Comparison of ENCODE assay signal across 29 cellular contexts in genomic region chr6:93369586-93370134, GRCh38. TPM values are rescaled to one million over a fixed set of nuclear protein-coding genes. Genes with fewer than 3 reads are reported as not detected.
"Had no signal": no experiment of that assay in that cellular context is flagged by ENCODE, and none has a peak within 500 bp of the region (broad histone marks: within the 10 kb centered on the region; RNA-seq: fewer than 3 reads in every experiment).

No MANE protein-coding gene starts in this region.

- H3K27me3 Mint-ChIP-seq: naive thymus-derived CD4-positive, alpha-beta T cell; progenitor cell of endocrine pancreas; stimulated activated memory B cell treated with anti-CD40 and anti-IgM and Interleukin-4, amounts not matched to agents 10 μg/mL and 1 μg/mL and 100 μg/mL, for 72 hours; stimulated activated naive CD8-positive, alpha-beta T cell treated with anti-CD3 and anti-CD28 coated beads, Interleukin-15, Interleukin-2, amounts not matched to agents 100 ng/mL and 50 ng/mL, for 24 hours had no signal

- H3K9me3 Mint-ChIP-seq: natural killer cell; nephron; neural progenitor cell; stimulated activated memory B cell treated with anti-CD40 and anti-IgM and Interleukin-4, amounts not matched to agents 10 μg/mL and 1 μg/mL and 100 μg/mL, for 72 hours; stimulated activated naive CD8-positive, alpha-beta T cell treated with anti-CD3 and anti-CD28 coated beads, Interleukin-15, Interleukin-2, amounts not matched to agents 100 ng/mL and 50 ng/mL, for 24 hours had no signal

- H3K27me3 ChIP-seq: neural progenitor cell, pancreas, right lobe of liver, sigmoid colon, stomach, thyroid gland, tibial nerve, upper lobe of left lung, vagina had no signal

- H3K4me1 ChIP-seq: neural progenitor cell, pancreas, psoas muscle, right lobe of liver, stomach, thyroid gland, tibial nerve, upper lobe of left lung, vagina had no signal

- DNase-seq: naive thymus-derived CD4-positive, alpha-beta T cell; natural killer cell; occipital lobe; pancreas; posterior cingulate gyrus; psoas muscle; right cardiac atrium; right lobe of liver; sigmoid colon; small intestine; stimulated activated CD4-positive, alpha-beta T cell treated with anti-CD3 and anti-CD28 coated beads, Interleukin-15, amount 100 ng/mL, for 24 hours; stimulated activated CD4-positive, alpha-beta T cell treated with anti-CD3 and anti-CD28 coated beads, Interleukin-2, amount 100 ng/mL, for 24 hours; stimulated activated CD4-positive, alpha-beta T cell treated with anti-CD3 and anti-CD28 coated beads, Interleukin-2, amount 100 ng/mL, for 48 hours; stimulated activated CD4-positive, alpha-beta T cell treated with anti-CD3 and anti-CD28 coated beads, Interleukin-4, amount 100 ng/mL, for 24 hours; stimulated activated CD8-positive, alpha-beta memory T cell treated with anti-CD3 and anti-CD28 coated beads, Interleukin-4, amount 100 ng/mL, for 48 hours; stimulated activated naive CD4-positive, alpha-beta T cell; stomach; thyroid gland; trophoblast cell; upper lobe of left lung had no signal

- H3K27ac Mint-ChIP-seq: naive thymus-derived CD4-positive, alpha-beta T cell; natural killer cell; nephron; neural progenitor cell; progenitor cell of endocrine pancreas; stimulated activated memory B cell treated with anti-CD40 and anti-IgM and Interleukin-4, amounts not matched to agents 10 μg/mL and 1 μg/mL and 100 μg/mL, for 72 hours; stimulated activated naive CD8-positive, alpha-beta T cell treated with anti-CD3 and anti-CD28 coated beads, Interleukin-15, Interleukin-2, amounts not matched to agents 100 ng/mL and 50 ng/mL, for 24 hours had no signal

- H3K4me1 Mint-ChIP-seq: naive thymus-derived CD4-positive, alpha-beta T cell; natural killer cell; stimulated activated memory B cell treated with anti-CD40 and anti-IgM and Interleukin-4, amounts not matched to agents 10 μg/mL and 1 μg/mL and 100 μg/mL, for 72 hours had no signal

- H3K27ac ChIP-seq: neural progenitor cell, pancreas, psoas muscle, right lobe of liver, sigmoid colon, stomach, thoracic aorta, thyroid gland, tibial nerve, upper lobe of left lung, vagina had no signal

- H3K9me3 ChIP-seq: pancreas, psoas muscle, right lobe of liver, sigmoid colon, stomach, thoracic aorta, thyroid gland, tibial nerve, upper lobe of left lung, vagina had no signal

- H3K36me3 ChIP-seq: pancreas, right lobe of liver, sigmoid colon, stomach, thoracic aorta, thyroid gland, tibial nerve, upper lobe of left lung, vagina had no signal

- H3K36me3 Mint-ChIP-seq: naive thymus-derived CD4-positive, alpha-beta T cell; natural killer cell; stimulated activated memory B cell treated with anti-CD40 and anti-IgM and Interleukin-4, amounts not matched to agents 10 μg/mL and 1 μg/mL and 100 μg/mL, for 72 hours had no signal

- ATAC-seq: naive thymus-derived CD4-positive, alpha-beta T cell; natural killer cell; pancreas; psoas muscle; right cardiac atrium; right lobe of liver; stimulated activated memory B cell treated with anti-CD40 and anti-IgM and Interleukin-4, amounts not matched to agents 10 μg/mL and 1 μg/mL and 100 μg/mL, for 72 hours had no signal

- H3K4me3 Mint-ChIP-seq: naive thymus-derived CD4-positive, alpha-beta T cell; natural killer cell; nephron; neural progenitor cell; stimulated activated memory B cell treated with anti-CD40 and anti-IgM and Interleukin-4, amounts not matched to agents 10 μg/mL and 1 μg/mL and 100 μg/mL, for 72 hours; stimulated activated naive CD8-positive, alpha-beta T cell treated with anti-CD3 and anti-CD28 coated beads, Interleukin-15, Interleukin-2, amounts not matched to agents 100 ng/mL and 50 ng/mL, for 24 hours had no signal

- H3K4me3 ChIP-seq: neural progenitor cell, pancreas, psoas muscle, right lobe of liver, sigmoid colon, stomach, thoracic aorta, thyroid gland, tibial nerve, upper lobe of left lung, vagina had no signal

RNA-seq across cellular contexts. Expression of gene EPHA7, which starts 49.7 kb away (rescaled TPM):
- total RNA-seq: naive thymus-derived CD4-positive, alpha-beta T cell; natural killer cell; osteoblast had no signal
- polyA plus RNA-seq: naive thymus-derived CD4-positive, alpha-beta T cell had no signal
